ENCODE assay signal across 18 cellular contexts in the genomic region with DNA sequence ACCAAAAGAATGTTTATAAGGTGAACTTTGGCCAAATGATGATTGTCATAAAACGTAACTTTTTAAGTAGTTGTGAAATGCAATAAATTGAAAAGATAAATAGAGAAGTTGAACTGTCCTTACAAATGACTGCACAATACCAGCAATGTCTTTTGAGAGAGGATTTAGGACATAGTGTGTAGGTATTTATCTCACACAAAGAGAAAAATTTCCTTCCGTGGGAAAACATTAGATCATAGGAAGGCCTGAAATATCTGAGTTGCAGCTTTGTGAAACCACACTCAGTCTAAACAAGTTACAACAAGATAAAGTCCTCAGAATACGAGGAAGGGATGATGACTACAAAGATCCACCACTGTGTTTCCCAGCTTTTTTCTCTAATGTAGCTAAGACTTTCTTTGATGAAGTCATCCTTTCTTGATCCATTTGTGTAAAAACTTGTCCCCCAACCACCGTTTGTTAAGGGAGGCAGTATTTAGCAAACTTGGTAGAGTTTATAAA. TPM values are rescaled to one million over a fixed set of nuclear protein-coding genes. Genes with fewer than 3 reads are reported as not detected.
"Had no signal": no experiment of that assay in that cellular context is flagged by ENCODE, and none has a peak within 500 bp of the region (broad histone marks: within the 10 kb centered on the region; RNA-seq: fewer than 3 reads in every experiment).

No MANE protein-coding gene starts in this region.

- H3K36me3 Mint-ChIP-seq: activated naive CD8-positive, alpha-beta T cell treated with anti-CD3 and anti-CD28 coated beads, Interleukin-2, amount 10 ng/mL, durations not matched to agents 7 days and 5 days; naive B cell; stimulated activated naive B cell treated with anti-CD40 and anti-IgM and Interleukin-4, amounts not matched to agents 10 μg/mL and 1 μg/mL and 100 μg/mL, for 72 hours had no signal

- H3K4me1 Mint-ChIP-seq: activated B cell treated with CpG ODN at 0.5 μM for 24 hours; activated naive CD8-positive, alpha-beta T cell treated with anti-CD3 and anti-CD28 coated beads, Interleukin-2, amount 10 ng/mL, durations not matched to agents 7 days and 5 days; naive B cell; stimulated activated naive B cell treated with anti-CD40 and anti-IgM and Interleukin-4, amounts not matched to agents 10 μg/mL and 1 μg/mL and 100 μg/mL, for 72 hours had no signal

- H3K9me3 ChIP-seq: esophagus muscularis mucosa, neutrophil, tibial nerve, vagina had no signal

- H3K9me3 Mint-ChIP-seq: activated B cell treated with CpG ODN at 0.5 μM for 24 hours had no signal

- H3K27me3 ChIP-seq: cardiac muscle cell, esophagus muscularis mucosa, neutrophil, tibial nerve, vagina had no signal

- H3K27ac ChIP-seq: cardiac muscle cell, esophagus muscularis mucosa, neutrophil, tibial nerve, vagina had no signal

- H3K4me1 ChIP-seq: esophagus muscularis mucosa, tibial nerve had no signal

- ATAC-seq: stimulated activated naive B cell treated with anti-CD40 and anti-IgM and Interleukin-4, amounts not matched to agents 10 μg/mL and 1 μg/mL and 100 μg/mL, for 72 hours had no signal

- DNase-seq: activated B cell treated with CpG ODN at 0.5 μM for 24 hours; activated CD4-positive, alpha-beta T cell treated with anti-CD3 and anti-CD28 coated beads for 48 hours; activated CD8-positive, alpha-beta memory T cell treated with anti-CD3 and anti-CD28 coated beads, Interleukin-2, amount 50 U/mL, for 48 hours; activated naive CD4-positive, alpha-beta T cell; activated naive CD8-positive, alpha-beta T cell treated with anti-CD3 and anti-CD28 coated beads, Interleukin-2, amount 10 ng/mL, durations not matched to agents 7 days and 5 days; aorta; naive B cell; posterior cingulate gyrus; retina; stimulated activated CD4-positive, alpha-beta T cell treated with anti-CD3 and anti-CD28 coated beads, Interleukin-4, amount 100 ng/mL, for 1 hour; stimulated activated naive B cell treated with anti-CD40 and anti-IgM and Interleukin-4, amounts not matched to agents 10 μg/mL and 1 μg/mL and 100 μg/mL, for 72 hours had no signal

- H3K27me3 Mint-ChIP-seq: activated B cell treated with CpG ODN at 0.5 μM for 24 hours; activated naive CD8-positive, alpha-beta T cell treated with anti-CD3 and anti-CD28 coated beads, Interleukin-2, amount 10 ng/mL, durations not matched to agents 7 days and 5 days; naive B cell; stimulated activated naive B cell treated with anti-CD40 and anti-IgM and Interleukin-4, amounts not matched to agents 10 μg/mL and 1 μg/mL and 100 μg/mL, for 72 hours had no signal

- H3K36me3 ChIP-seq: cardiac muscle cell, esophagus muscularis mucosa, neutrophil, tibial nerve, vagina had no signal

- H3K4me3 Mint-ChIP-seq: activated B cell treated with CpG ODN at 0.5 μM for 24 hours; activated naive CD8-positive, alpha-beta T cell treated with anti-CD3 and anti-CD28 coated beads, Interleukin-2, amount 10 ng/mL, durations not matched to agents 7 days and 5 days; activated T-helper 1 cell treated with anti-CD3 and anti-CD28 coated beads, Interleukin-12 subunit alpha, Interleukin-12 subunit beta, Interleukin-2, Interleukin-4 antibody, amounts not matched to agents 30 ng/mL and 10 ng/mL and 1 ng/mL, durations not matched to agents 14 hours and 24 hours and 36 hours; naive B cell; stimulated activated naive B cell treated with anti-CD40 and anti-IgM and Interleukin-4, amounts not matched to agents 10 μg/mL and 1 μg/mL and 100 μg/mL, for 72 hours; T-helper 2 cell treated with Interferon-gamma antibody and Interleukin-4, amounts not matched to agents 5 μg/mL and 100 μg/mL, for 36 hours had no signal

- H3K4me3 ChIP-seq: cardiac muscle cell, esophagus muscularis mucosa, tibial nerve, vagina had no signal

RNA-seq across cellular contexts. Expression of a gene that starts 16.0 kb away (rescaled TPM):
- total RNA-seq: activated B cell treated with CpG ODN at 0.5 μM for 24 hours; activated naive CD8-positive, alpha-beta T cell treated with anti-CD3 and anti-CD28 coated beads, Interleukin-2, amount 10 ng/mL, durations not matched to agents 7 days and 5 days; activated T-helper 1 cell treated with anti-CD3 and anti-CD28 coated beads, Interleukin-12 subunit alpha, Interleukin-12 subunit beta, Interleukin-2, Interleukin-4 antibody, amounts not matched to agents 30 ng/mL and 10 ng/mL and 1 ng/mL, durations not matched to agents 14 hours and 24 hours and 36 hours had no signal
